In the genomic region with DNA sequence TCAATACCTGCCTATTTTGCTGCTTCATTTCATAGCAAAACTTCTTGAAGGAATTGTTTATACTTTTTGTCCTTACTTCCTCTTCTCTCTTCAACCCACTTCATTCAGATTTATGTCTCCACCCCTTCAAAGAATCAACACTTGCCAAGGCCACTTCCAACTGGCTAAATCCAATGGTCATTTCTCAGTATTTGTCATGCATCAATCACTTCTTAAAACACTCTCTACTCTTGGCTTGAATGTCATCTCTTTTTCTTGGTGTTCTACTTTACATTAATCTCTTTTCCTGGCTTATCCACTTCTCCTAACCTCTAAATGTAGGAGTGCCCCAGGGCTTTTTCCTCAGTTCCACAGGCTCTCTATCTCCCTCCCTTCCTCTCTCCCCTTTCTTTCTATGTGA, we compare ENCODE assay signal across 23 cellular contexts.
"Had no signal": no experiment of that assay in that cellular context is flagged by ENCODE, and none has a peak within 500 bp of the region (broad histone marks: within the 10 kb centered on the region; RNA-seq: fewer than 3 reads in every experiment).

No MANE protein-coding gene starts in this region.

- H3K27ac ChIP-seq: KMS-11, RWPE1 had no signal

- H3K9me3 ChIP-seq: SK-N-SH had no signal

- ATAC-seq: HepG2, Panc1, PC-3 had no signal

- DNase-seq: IMR-90, Kasumi-1, MM.1S, NCI-H1092 treated with DMSO at 0.1 percent for 48 hours, NCI-H1436, NCI-H187, NCI-H2029, NCI-H2081 treated with DMSO at 0.1 percent for 48 hours, NCI-H2171, NCI-H226, NCI-H446, NCI-H510A, NCI-H524 treated with DMSO at 0.1 percent for 48 hours, NCI-H69, NCI-H774, PC-3, SHP77, SK-N-SH, SW 1271 had no signal
